13 cellular contexts compared by ENCODE assay signal in the genomic region with DNA sequence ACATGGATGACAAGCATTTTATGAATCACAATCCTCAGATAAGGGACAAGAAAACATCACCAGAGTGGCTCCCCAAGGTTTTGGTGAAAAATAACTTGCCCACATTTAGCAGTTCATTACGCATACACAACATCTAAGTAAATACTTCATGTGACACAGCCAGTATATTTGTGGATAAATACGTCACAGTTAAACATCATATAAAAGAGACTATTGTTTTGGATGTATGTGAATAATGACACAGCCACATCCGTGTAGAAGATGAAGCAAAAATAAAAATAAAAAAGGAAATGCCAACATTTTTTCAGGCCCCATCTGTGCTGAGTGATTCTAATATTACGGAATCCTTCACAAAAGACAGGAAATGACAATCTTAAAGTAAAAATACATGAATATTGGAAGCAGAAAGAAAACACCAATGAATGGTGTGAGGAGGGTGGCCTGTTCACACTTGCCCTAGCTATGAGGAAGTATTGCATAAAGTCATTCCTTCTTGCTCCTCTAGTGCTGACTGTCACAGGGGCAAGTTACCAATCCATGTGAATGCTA.
DNase-seq lines count a peak whose midpoint lies in the region; ATAC-seq, FAIRE-seq and TF ChIP-seq lines count a peak whose summit lies in the region.
"Had no signal": no experiment of that assay in that cellular context is flagged by ENCODE, and none has a peak within 500 bp of the region (broad histone marks: within the 10 kb centered on the region; RNA-seq: fewer than 3 reads in every experiment).

No MANE protein-coding gene starts in this region.

- FAIRE-seq in A549 (lab: Jason Lieb, UNC) = no peak

- in situ Hi-C loops in astrocyte of the spinal cord (cut with HindIII; ENCODE audit: low sequenced_read_pairs) = no loop called here

- H3K4ac ChIP-seq in mesendoderm (ENCODE audit: low read depth, low read length) = no peak overlapping the region

- WGBS in A549 (ENCODE audit: missing lambda C conversion rate) = 34% methylated on average over 4 of the region's 4 CpGs
- no CpG with 5 or more reads among the region's 4 CpGs for WGBS in mesendoderm (ENCODE audit: extremely low coverage, insufficient coverage, low lambda C conversion rate)

- H3K79me1 ChIP-seq in mesendoderm (ENCODE audit: low read length) = no peaks in the 10 kb centered on the region

- DNase-seq in A549 (ENCODE audit: low read depth in 1 of 2, low spot score in 1 of 2) = peak; percentile 2 to 65
- peak; percentile 28 for DNase-seq in HS-5 (ENCODE audit: low read depth)
- peak; percentile 60 for DNase-seq in astrocyte of the spinal cord (ENCODE audit: low read depth, low spot score)
- peak; percentile 69 for DNase-seq in mesendoderm
- DNase-seq in medulla oblongata (ENCODE audit: extremely low spot score) = no peak
- DNase-seq: activated B cell treated with CpG ODN at 0.5 μM for 24 hours; hypothalamus; naive thymus-derived CD4-positive, alpha-beta T cell; NCI-H1105; stimulated activated CD4-positive, alpha-beta T cell treated with anti-CD3 and anti-CD28 coated beads, Interleukin-2, amount 100 ng/mL, for 24 hours had no signal

- H2BK5ac ChIP-seq in mesendoderm (ENCODE audit: low read length) = no peak overlapping the region

- no peak overlapping the region for H3K56ac ChIP-seq in mesendoderm (ENCODE audit: low read length)

- H4K5ac ChIP-seq in mesendoderm (ENCODE audit: low read length) = no peak overlapping the region

- TF ChIP-seq POLR2A in A549 (IDR thresholded peaks at IDR 0.05; ENCODE audit: low read length) = no peak

- no peaks in the 10 kb centered on the region for H3K36me3 ChIP-seq in mesendoderm (ENCODE audit: control insufficient read depth, insufficient read depth, low read length)

- CTCF ChIA-PET in A549 (lab: Yijun Ruan, JAX) = no interaction called here

- H3K9ac ChIP-seq in mesendoderm (ENCODE audit: low read length) = no peak overlapping the region

- POLR2A ChIA-PET in A549 (lab: Yijun Ruan, JAX) = no interaction called here

- H3K27ac ChIP-seq in A549 (peak overlapping the region; percentile 50 to 51; a peak in 3 of 6 replicates), mesendoderm (ENCODE audit: low read depth, low read length) (no peak overlapping the region)

- peak overlapping the region; percentile 51 for H3K4me2 ChIP-seq in A549
- H3K4me2 ChIP-seq in mesendoderm (ENCODE audit: low read length) = no peak overlapping the region

- H3K4me3 ChIP-seq in A549 (no peak overlapping the region), astrocyte of the spinal cord (ENCODE audit: low read depth, low read length) (no peak overlapping the region), mesendoderm (ENCODE audit: low read length) (no peak overlapping the region)

- no peaks in the 10 kb centered on the region for H3K79me2 ChIP-seq in mesendoderm (ENCODE audit: control insufficient read depth, insufficient read depth, low read length)

- no peaks in the 10 kb centered on the region for H3K9me3 ChIP-seq in A549

- TF ChIP-seq CTCF in A549 (IDR thresholded peaks at IDR 0.05) (no peak), astrocyte of the spinal cord (IDR thresholded peaks at IDR 0.05; ENCODE audit: low read depth, low read length) (no peak)

- H4K8ac ChIP-seq in mesendoderm (ENCODE audit: low read depth, low read length) = no peak overlapping the region

- no peak overlapping the region for H2AK5ac ChIP-seq in mesendoderm (ENCODE audit: low read length)

- no peak overlapping the region for H2BK120ac ChIP-seq in mesendoderm (ENCODE audit: low read depth, low read length)

- TF ChIP-seq EP300 in A549 (IDR thresholded peaks at IDR 0.05) = 0 out of 5 replicates have a peak, but pooled peaks of 1 of the 2 experiments have one; percentile 23

- H3K27me3 ChIP-seq in mesendoderm (ENCODE audit: insufficient read depth, low read length, poor library complexity) = no peaks in the 10 kb centered on the region

- no peak overlapping the region for H2BK15ac ChIP-seq in mesendoderm (replicated peaks; ENCODE audit: low read depth)

- ATAC-seq in A549 = peak; percentile 32 to 71
- no peak for ATAC-seq in HG02870 (IDR thresholded peaks at IDR 0.05; ENCODE audit: unreplicated experiment)
- no peak for ATAC-seq in GM19395 (IDR thresholded peaks at IDR 0.05; ENCODE audit: unreplicated experiment)
- no peak for ATAC-seq in GM19455 (IDR thresholded peaks at IDR 0.05; ENCODE audit: unreplicated experiment)
- ATAC-seq: naive thymus-derived CD4-positive, alpha-beta T cell had no signal

- H3K4me1 ChIP-seq in A549 = peaks cover 37% of the 10 kb centered on the region
- H3K4me1 ChIP-seq in mesendoderm (ENCODE audit: control insufficient read depth, low read depth, low read length) = peaks cover 2% of the 10 kb centered on the region

- no peak overlapping the region for H3K23ac ChIP-seq in mesendoderm (ENCODE audit: low read length)

- H3K18ac ChIP-seq in mesendoderm (ENCODE audit: low read length) = no peak overlapping the region

- no peak for TF ChIP-seq RAD21 in A549 (conservative IDR thresholded peaks at IDR 0.05 in 1 of 2, IDR thresholded peaks at IDR 0.05 in 1 of 2)

TF ChIP-seq in A549, 52 proteins besides CTCF, POLR2A, EP300 and RAD21:
- TF ChIP-seq FOSL2 (IDR thresholded peaks at IDR 0.05) (no peak), FOSL2 (CRISPR knock-in tag; IDR thresholded peaks at IDR 0.05) (peak; percentile 33; the same call in 1 of the 2 replicates), GATA3 (IDR thresholded peaks at IDR 0.05; ENCODE audit: borderline replicate concordance) (peak; percentile 29; the same call in 1 of the 2 replicates), CHD4 (IDR thresholded peaks at IDR 0.05; ENCODE audit: borderline replicate concordance) (no peak)

Comparison
In these comparisons a context has a peak if more than half of its experiments do, and no peak if none do; other contexts are left out.
1. ATAC-seq: peak in A549 (2 of 2); none in HG02870 (single experiment), GM19395 (single experiment) and GM19455 (single experiment).